ENCODE assay signal across 19 cellular contexts in genomic region chr19:24099829-24100228, GRCh38. TPM values are rescaled to one million over a fixed set of nuclear protein-coding genes. Genes with fewer than 3 reads are reported as not detected.
DNase-seq lines count a peak whose midpoint lies in the region; ATAC-seq and TF ChIP-seq lines count a peak whose summit lies in the region.
"Had no signal": no experiment of that assay in that cellular context is flagged by ENCODE, and none has a peak within 500 bp of the region (broad histone marks: within the 10 kb centered on the region; RNA-seq: fewer than 3 reads in every experiment).

No MANE protein-coding gene starts in this region.

- peaks cover 12% of the 10 kb centered on the region for H3K79me1 ChIP-seq in mesenchymal stem cell (replicated peaks; ENCODE audit: low read length, poor library complexity, severe bottlenecking)

- H3K4ac ChIP-seq in mesenchymal stem cell (ENCODE audit: low read depth in 1 of 2, low read length in 2 of 2): no peak overlapping the region

- H2BK5ac ChIP-seq in mesenchymal stem cell (ENCODE audit: low read depth, low read length, poor library complexity, severe bottlenecking): no peak overlapping the region

- H3K4me3 Mint-ChIP-seq in activated T-helper 2 cell treated with anti-CD3 and anti-CD28 coated beads, Interferon-gamma antibody, Interleukin-2, Interleukin-4, amounts not matched to agents 10 μg/mL and 5 μg/mL and 100 μg/mL, durations not matched to agents 14 hours and 24 hours and 36 hours (ENCODE audit: low read depth): no peak overlapping the region

- no peak overlapping the region for H3K23ac ChIP-seq in mesenchymal stem cell (ENCODE audit: low read length in 2 of 2)

- no peak overlapping the region for H2BK15ac ChIP-seq in mesenchymal stem cell (ENCODE audit: low read depth, poor library complexity, severe bottlenecking)

- peaks cover 61% of the 10 kb centered on the region for H3K9me3 Mint-ChIP-seq in activated T-helper 2 cell treated with anti-CD3 and anti-CD28 coated beads, Interferon-gamma antibody, Interleukin-2, Interleukin-4, amounts not matched to agents 10 μg/mL and 5 μg/mL and 100 μg/mL, durations not matched to agents 14 hours and 24 hours and 36 hours

- in situ Hi-C loops in brain microvascular endothelial cell (cut with HindIII; ENCODE audit: low pct_ligation_motif_present, low sequenced_read_pairs): no loop called here

- H3K9me3 ChIP-seq in cardiac muscle cell (ENCODE audit: low read depth) (no peaks in the 10 kb centered on the region), right cardiac atrium (ENCODE audit: control insufficient read depth, low read length) (no peaks in the 10 kb centered on the region), mesenchymal stem cell (ENCODE audit: control insufficient read depth, low read length) (peaks cover 88% of the 10 kb centered on the region), MG63 (peaks cover 3% of the 10 kb centered on the region; the same call in 1 of the 2 replicates)

- no peak overlapping the region for H2AFZ ChIP-seq in mesenchymal stem cell (ENCODE audit: low read depth, low read length)
- H2AFZ ChIP-seq: GM23248 had no signal

- H3K27me3 Mint-ChIP-seq in activated T-helper 2 cell treated with anti-CD3 and anti-CD28 coated beads, Interferon-gamma antibody, Interleukin-2, Interleukin-4, amounts not matched to agents 10 μg/mL and 5 μg/mL and 100 μg/mL, durations not matched to agents 14 hours and 24 hours and 36 hours (ENCODE audit: low read depth): no peaks in the 10 kb centered on the region

- no peak for ATAC-seq in right cardiac atrium
- ATAC-seq: HCT116 had no signal

- DNase-seq in cardiac muscle cell (ENCODE audit: low read depth in 1 of 2, low spot score in 1 of 2) (no peak), right cardiac atrium (no peak), brain microvascular endothelial cell (no peak), mesenchymal stem cell (peak; percentile 9), MG63 (no peak), GOT3 (lab: John Stamatoyannopoulos, UW) (no peak)
- DNase-seq in activated T-helper 2 cell treated with anti-CD3 and anti-CD28 coated beads, Interferon-gamma antibody, Interleukin-2, Interleukin-4, amounts not matched to agents 10 μg/mL and 5 μg/mL and 100 μg/mL, durations not matched to agents 14 hours and 24 hours and 36 hours (ENCODE audit: low spot score): no peak
- DNase-seq: ACHN, AML-193, GM23248, Karpas-422, NCI-H1048, NCI-H1436, NCI-H1930, NCI-H226, NCI-H524 treated with DMSO at 0.1 percent for 48 hours had no signal

- no peaks in the 10 kb centered on the region for H3K4me1 Mint-ChIP-seq in activated T-helper 2 cell treated with anti-CD3 and anti-CD28 coated beads, Interferon-gamma antibody, Interleukin-2, Interleukin-4, amounts not matched to agents 10 μg/mL and 5 μg/mL and 100 μg/mL, durations not matched to agents 14 hours and 24 hours and 36 hours (ENCODE audit: low read depth)

- no peak overlapping the region for H3K9ac ChIP-seq in mesenchymal stem cell (ENCODE audit: low read length)
- H3K9ac ChIP-seq: GM23248 had no signal

- intact Hi-C loops in right cardiac atrium (cut with DNase I): no loop called here
- intact Hi-C loops in activated T-helper 2 cell treated with anti-CD3 and anti-CD28 coated beads, Interferon-gamma antibody, Interleukin-2, Interleukin-4, amounts not matched to agents 10 μg/mL and 5 μg/mL and 100 μg/mL, durations not matched to agents 14 hours and 24 hours and 36 hours (cut with micrococcal nuclease): no loop called here

- no peak overlapping the region for H3K4me3 ChIP-seq in cardiac muscle cell
- H3K4me3 ChIP-seq in right cardiac atrium (ENCODE audit: low read length): no peak overlapping the region
- H3K4me3 ChIP-seq in brain microvascular endothelial cell (ENCODE audit: low read depth, low read length): no peak overlapping the region
- H3K4me3 ChIP-seq in mesenchymal stem cell (ENCODE audit: insufficient read depth in 1 of 2, low read depth in 1 of 2, low read length in 2 of 2): peak overlapping the region in 1 of 2 experiments; percentile 13
- H3K4me3 ChIP-seq in MG63: no peak overlapping the region
- H3K4me3 ChIP-seq: GM23248 had no signal

- H3K18ac ChIP-seq in mesenchymal stem cell (ENCODE audit: low read depth in 1 of 2, low read length in 2 of 2): no peak overlapping the region

- no peak for TF ChIP-seq CTCF in cardiac muscle cell (IDR thresholded peaks at IDR 0.05; ENCODE audit: low read depth, low read length)
- TF ChIP-seq CTCF in brain microvascular endothelial cell (IDR thresholded peaks at IDR 0.05; ENCODE audit: low read depth, low read length, missing control alignments): no peak

- H2BK12ac ChIP-seq in mesenchymal stem cell (ENCODE audit: low read length in 2 of 2): no peak overlapping the region

- no peak overlapping the region for H3K27ac Mint-ChIP-seq in activated T-helper 2 cell treated with anti-CD3 and anti-CD28 coated beads, Interferon-gamma antibody, Interleukin-2, Interleukin-4, amounts not matched to agents 10 μg/mL and 5 μg/mL and 100 μg/mL, durations not matched to agents 14 hours and 24 hours and 36 hours

- H3K14ac ChIP-seq in mesenchymal stem cell (ENCODE audit: low read length in 2 of 2): no peak overlapping the region

- peaks cover 85% of the 10 kb centered on the region for H3K36me3 Mint-ChIP-seq in activated T-helper 2 cell treated with anti-CD3 and anti-CD28 coated beads, Interferon-gamma antibody, Interleukin-2, Interleukin-4, amounts not matched to agents 10 μg/mL and 5 μg/mL and 100 μg/mL, durations not matched to agents 14 hours and 24 hours and 36 hours (ENCODE audit: low read depth)

- no peaks in the 10 kb centered on the region for H3K27me3 ChIP-seq in cardiac muscle cell
- H3K27me3 ChIP-seq in right cardiac atrium (ENCODE audit: control insufficient read depth, insufficient read depth): no peaks in the 10 kb centered on the region
- no peaks in the 10 kb centered on the region for H3K27me3 ChIP-seq in brain microvascular endothelial cell (replicated peaks)
- no peaks in the 10 kb centered on the region for H3K27me3 ChIP-seq in mesenchymal stem cell (ENCODE audit: control insufficient read depth in 1 of 2, insufficient read depth in 1 of 2, low read length in 2 of 2)
- H3K27me3 ChIP-seq in MG63: no peaks in the 10 kb centered on the region

- peak overlapping the region; percentile 18 for H3K27ac ChIP-seq in cardiac muscle cell
- no peak overlapping the region for H3K27ac ChIP-seq in right cardiac atrium (ENCODE audit: low read length)
- peak overlapping the region; percentile 1 for H3K27ac ChIP-seq in brain microvascular endothelial cell
- no peak overlapping the region for H3K27ac ChIP-seq in mesenchymal stem cell (ENCODE audit: low read length, poor library complexity, severe bottlenecking)
- H3K27ac ChIP-seq: C4-2B, GM23248, HL-60 had no signal

- H4K91ac ChIP-seq in mesenchymal stem cell (ENCODE audit: low read length): no peak overlapping the region

- H2BK120ac ChIP-seq in mesenchymal stem cell (ENCODE audit: low read depth, low read length): no peak overlapping the region

- no peak overlapping the region for H2AK5ac ChIP-seq in mesenchymal stem cell (ENCODE audit: low read length, severe bottlenecking)

- no peak overlapping the region for H3K4me2 ChIP-seq in mesenchymal stem cell (ENCODE audit: low read length, poor library complexity, severe bottlenecking)

- H3K4me1 ChIP-seq in cardiac muscle cell (ENCODE audit: low read depth): peaks cover 8% of the 10 kb centered on the region
- peaks cover 5% of the 10 kb centered on the region for H3K4me1 ChIP-seq in right cardiac atrium (ENCODE audit: control insufficient read depth, insufficient read depth, low read length)
- H3K4me1 ChIP-seq in mesenchymal stem cell (ENCODE audit: control insufficient read depth, insufficient read depth, low read depth, low read length): no peaks in the 10 kb centered on the region

- no peak overlapping the region for H4K8ac ChIP-seq in mesenchymal stem cell (ENCODE audit: low read length)

- H3K36me3 ChIP-seq in cardiac muscle cell: no peaks in the 10 kb centered on the region
- H3K36me3 ChIP-seq in brain microvascular endothelial cell (replicated peaks): no peaks in the 10 kb centered on the region
- H3K36me3 ChIP-seq in mesenchymal stem cell (ENCODE audit: control insufficient read depth in 1 of 2, insufficient read depth in 2 of 2, low read depth in 1 of 2, low read length in 2 of 2): peaks cover 14 to 52% of the 10 kb centered on the region in 2 experiments
- peaks cover 7% of the 10 kb centered on the region for H3K36me3 ChIP-seq in MG63

RNA-seq across cellular contexts. Expression of gene ZNF254, which starts 12.8 kb away (rescaled TPM):
- total RNA-seq in cardiac muscle cell (14.9 and 24.8 TPM in 2 replicates), right cardiac atrium (10 to 100 TPM; 12.5 to 14.2 (median 13.4) TPM)
- polyA plus RNA-seq in cardiac muscle cell (12.5 and 16.0 TPM in 2 replicates), right cardiac atrium (6.2 TPM)
- 8.2 TPM for polyA plus RNA-seq in mesenchymal stem cell (2013, experiment 1 of 2)
- polyA plus RNA-seq in mesenchymal stem cell (2013, experiment 2 of 2): 8.1 TPM
- 1.3 and 2.1 TPM in 2 replicates for total RNA-seq in MG63 (2014; rRNA removed; shearing (Covaris generic); ENCODE audit: low replicate concordance)
- total RNA-seq in activated T-helper 2 cell treated with anti-CD3 and anti-CD28 coated beads, Interferon-gamma antibody, Interleukin-2, Interleukin-4, amounts not matched to agents 10 μg/mL and 5 μg/mL and 100 μg/mL, durations not matched to agents 14 hours and 24 hours and 36 hours: 8.7 and 11.5 TPM in 2 replicates

Comparison
In these comparisons a context has a peak if more than half of its experiments do, and no peak if none do; other contexts are left out.
1. H3K27ac ChIP-seq: peak in cardiac muscle cell (single experiment) and brain microvascular endothelial cell (single experiment); none in right cardiac atrium (single experiment) and mesenchymal stem cell (single experiment).